ENCODE assay signal across 2 cellular contexts in genomic region chr11:28559497-28559896, GRCh38.
TF ChIP-seq lines count a peak whose summit lies in the region.

No MANE protein-coding gene starts in this region.

TF ChIP-seq in GM23338, 12 proteins besides CTCF, POLR2A, EP300 and RAD21:
- no peak for TF ChIP-seq ETS1 (IDR thresholded peaks at IDR 0.05)
- no peak for TF ChIP-seq ZNF114 (CRISPR knock-in tag; IDR thresholded peaks at IDR 0.05)
- TF ChIP-seq EZH2phosphoT487 (IDR thresholded peaks at IDR 0.05; ENCODE audit: unreplicated experiment): no peak
- TF ChIP-seq STAT1 (IDR thresholded peaks at IDR 0.05; ENCODE audit: unreplicated experiment): no peak
- no peak for TF ChIP-seq ZNF462 (CRISPR knock-in tag; IDR thresholded peaks at IDR 0.05)
- no peak for TF ChIP-seq CREB1 (CRISPR knock-in tag; IDR thresholded peaks at IDR 0.05; ENCODE audit: low read depth)
- no peak for TF ChIP-seq EZH2 (IDR thresholded peaks at IDR 0.05; ENCODE audit: low read depth, unreplicated experiment)
- no peak for TF ChIP-seq NANOG (IDR thresholded peaks at IDR 0.05; ENCODE audit: borderline replicate concordance)
- TF ChIP-seq JUNB (IDR thresholded peaks at IDR 0.05; ENCODE audit: unreplicated experiment): no peak
- no peak for TF ChIP-seq REST (IDR thresholded peaks at IDR 0.05; ENCODE audit: unreplicated experiment)
- no peak for TF ChIP-seq POLR2AphosphoS5 (IDR thresholded peaks at IDR 0.05; ENCODE audit: low read depth)
- no peak for TF ChIP-seq ZNF331 (CRISPR knock-in tag; IDR thresholded peaks at IDR 0.05; ENCODE audit: low read depth)

TF ChIP-seq in H1, 55 proteins besides CTCF, POLR2A, EP300 and RAD21 (continued from another document):
- 0 out of 2 replicates have a peak, but pooled peaks have one; percentile 2 for TF ChIP-seq MAFK (IDR thresholded peaks at IDR 0.05; ENCODE audit: low read depth, low read length)
